Comparison of ENCODE assay signal across 8 cellular contexts in the genomic region with DNA sequence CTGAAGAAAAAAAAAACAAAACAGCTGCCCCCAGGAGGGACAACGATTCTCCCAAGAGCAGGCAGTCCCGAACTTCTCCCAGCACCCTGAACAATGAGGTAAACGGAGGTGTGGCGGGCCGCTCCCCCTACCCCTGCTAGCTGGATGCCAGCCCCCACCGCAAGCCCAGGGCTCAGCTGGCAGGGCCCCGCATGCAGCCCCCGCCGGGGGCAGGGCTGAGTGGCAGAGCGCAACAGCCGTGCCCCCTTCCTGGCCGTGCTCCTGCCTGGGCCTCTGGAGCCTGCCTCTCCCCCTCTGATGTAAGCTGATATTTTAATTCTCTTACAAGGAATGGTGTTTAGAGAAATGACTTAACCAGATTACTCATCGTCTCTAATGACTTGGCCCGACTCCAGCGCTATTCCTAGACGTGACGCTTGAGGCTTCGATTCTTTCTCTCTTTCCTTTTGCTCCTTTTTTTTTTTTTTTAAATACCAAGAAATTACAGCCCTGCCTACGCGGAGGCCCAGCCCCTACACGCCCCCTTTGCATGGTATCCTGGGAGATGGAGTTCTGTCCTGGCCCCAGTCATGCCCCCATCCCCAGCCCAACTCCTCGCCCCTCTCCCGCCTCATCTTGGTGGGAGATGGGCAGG. TPM values are rescaled to one million over a fixed set of nuclear protein-coding genes. Genes with fewer than 3 reads are reported as not detected.
DNase-seq lines count a peak whose midpoint lies in the region; ATAC-seq and TF ChIP-seq lines count a peak whose summit lies in the region.

No MANE protein-coding gene starts in this region.

- H3K4me1 Mint-ChIP-seq in activated CD8-positive, alpha-beta T cell treated with anti-CD3 and anti-CD28 coated beads for 36 hours (ENCODE audit: low read depth) = peaks cover 72% of the 10 kb centered on the region

- 22% methylated on average over 14 of the region's 23 CpGs for WGBS in right lobe of liver (ENCODE audit: insufficient coverage, low coverage, low lambda C conversion rate, missing lambda C conversion rate)

- no peaks in the 10 kb centered on the region for H3K27me3 ChIP-seq in right lobe of liver

- intact Hi-C loops in activated CD8-positive, alpha-beta T cell treated with anti-CD3 and anti-CD28 coated beads for 36 hours (cut with micrococcal nuclease) = loop anchor here (10.0 kb wide), 2 partner anchors 207 to 387 kb away; a partner anchor contains a TSS
- intact Hi-C loops in right lobe of liver (cut with DNase I) = no loop called here

- CTCF ChIA-PET in activated CD8-positive, alpha-beta T cell treated with anti-CD3 and anti-CD28 coated beads for 36 hours (lab: Charles Lee) = interaction anchor here (0.9 to 6.3 kb wide), 3 partner anchors 22 to 231 kb away, joined by 3 to 46 read pairs (median 5); no protein-coding TSS in a partner anchor

- H3K36me3 ChIP-seq in right lobe of liver = no peaks in the 10 kb centered on the region

- POLR2A ChIA-PET in activated CD8-positive, alpha-beta T cell treated with anti-CD3 and anti-CD28 coated beads for 36 hours (lab: Charles Lee) = interaction anchor here (0.7 to 23.0 kb wide), 5 partner anchors 15 to 196 kb away, joined by 3 to 438 read pairs (median 5); a partner anchor contains a TSS

- DNase-seq in GDM1 (lab: John Stamatoyannopoulos, UW) (peak; percentile 54), NCI-H748 treated with DMSO at 0.1 percent for 48 hours (lab: John Stamatoyannopoulos, UW) (peak; percentile 46), ecto neural progenitor cell (ENCODE audit: low spot score) (peak; percentile 62), right lobe of liver (peak; percentile 59 to 83 (median 68)), GM19240 (ENCODE audit: insufficient read length, low spot score) (no peak)
- peak; percentile 98 for DNase-seq in activated CD8-positive, alpha-beta T cell treated with anti-CD3 and anti-CD28 coated beads for 36 hours
- DNase-seq in stimulated activated CD4-positive, alpha-beta T cell treated with anti-CD3 and anti-CD28 coated beads, Interleukin-4, amount 100 ng/mL, for 1 hour = peak; percentile 85

- TF ChIP-seq CTCF in activated CD8-positive, alpha-beta T cell treated with anti-CD3 and anti-CD28 coated beads for 36 hours (IDR thresholded peaks at IDR 0.05) = no peak
- no peak for TF ChIP-seq CTCF in right lobe of liver (IDR thresholded peaks at IDR 0.05)

- no peaks in the 10 kb centered on the region for H3K9me3 ChIP-seq in right lobe of liver

- peak overlapping the region in 1 of 3 donors; percentile 16 for H3K4me3 ChIP-seq in right lobe of liver

- H3K4me1 ChIP-seq in right lobe of liver = peaks cover 0 to 5% (median 0%) of the 10 kb centered on the region in 4 donors

- peak overlapping the region; percentile 90 for H3K27ac Mint-ChIP-seq in activated CD8-positive, alpha-beta T cell treated with anti-CD3 and anti-CD28 coated beads for 36 hours

- peak; percentile 24 for ATAC-seq in HG03354 (IDR thresholded peaks at IDR 0.05; ENCODE audit: poor library complexity, severe bottlenecking, unreplicated experiment)
- peak; percentile 48 for ATAC-seq in activated CD8-positive, alpha-beta T cell treated with anti-CD3 and anti-CD28 coated beads for 36 hours
- peak; percentile 18 to 55 (median 33) for ATAC-seq in right lobe of liver

- peak; percentile 33 for TF ChIP-seq POLR2A in right lobe of liver (IDR thresholded peaks at IDR 0.05)

- H3K27ac ChIP-seq in right lobe of liver = peak overlapping the region; percentile 33 to 71 (median 55)

- peak overlapping the region; percentile 43 for H3K4me3 Mint-ChIP-seq in activated CD8-positive, alpha-beta T cell treated with anti-CD3 and anti-CD28 coated beads for 36 hours

- H3K36me3 Mint-ChIP-seq in activated CD8-positive, alpha-beta T cell treated with anti-CD3 and anti-CD28 coated beads for 36 hours (ENCODE audit: low read depth) = no peaks in the 10 kb centered on the region

- H3K27me3 Mint-ChIP-seq in activated CD8-positive, alpha-beta T cell treated with anti-CD3 and anti-CD28 coated beads for 36 hours = no peaks in the 10 kb centered on the region

- no peaks in the 10 kb centered on the region for H3K9me3 Mint-ChIP-seq in activated CD8-positive, alpha-beta T cell treated with anti-CD3 and anti-CD28 coated beads for 36 hours

RNA-seq across cellular contexts. Expression of a gene that starts 4.6 kb away (rescaled TPM):
- 10 to 100 TPM; 61.5 to 64.3 TPM for total RNA-seq in activated CD8-positive, alpha-beta T cell treated with anti-CD3 and anti-CD28 coated beads for 36 hours
- 10 to 100 TPM; 13.2 to 23.1 (median 16.9) TPM for total RNA-seq in right lobe of liver

RNA-seq across cellular contexts. Expression of a gene that starts 26.8 kb away (rescaled TPM):
- under 1 TPM in 1 of 2 experiments, not detected in 1; 0.25 TPM for total RNA-seq in activated CD8-positive, alpha-beta T cell treated with anti-CD3 and anti-CD28 coated beads for 36 hours
- 1 to 10 TPM in 3 of 6 experiments, under 1 TPM in 3; 0.23 to 3.0 (median 1.4) TPM for total RNA-seq in right lobe of liver
